Comparison of ENCODE assay signal across 20 cellular contexts in genomic region chr15:65847977-65848376, GRCh38. TPM values are rescaled to one million over a fixed set of nuclear protein-coding genes. Genes with fewer than 3 reads are reported as not detected.
DNase-seq lines count a peak whose midpoint lies in the region; ATAC-seq, FAIRE-seq and TF ChIP-seq lines count a peak whose summit lies in the region.
"Had no signal": no experiment of that assay in that cellular context is flagged by ENCODE, and none has a peak within 500 bp of the region (broad histone marks: within the 10 kb centered on the region; RNA-seq: fewer than 3 reads in every experiment).

No MANE protein-coding gene starts in this region.

- H3K9me3 Mint-ChIP-seq in endodermal cell = peaks cover 9% of the 10 kb centered on the region
- no peaks in the 10 kb centered on the region for H3K9me3 Mint-ChIP-seq in activated T-helper 1 cell treated with anti-CD3 and anti-CD28 coated beads, Interleukin-12 subunit alpha, Interleukin-12 subunit beta, Interleukin-2, Interleukin-4 antibody, amounts not matched to agents 30 ng/mL and 10 ng/mL and 1 ng/mL, durations not matched to agents 14 hours and 24 hours and 36 hours
- H3K9me3 Mint-ChIP-seq: CD4-positive, alpha-beta memory T cell had no signal

- no peak for TF ChIP-seq RAD21 in A549 (conservative IDR thresholded peaks at IDR 0.05 in 1 of 2, IDR thresholded peaks at IDR 0.05 in 1 of 2)

- TF ChIP-seq POLR2A in A549 (IDR thresholded peaks at IDR 0.05; ENCODE audit: low read length) = no peak

- no peaks in the 10 kb centered on the region for H3K4me1 Mint-ChIP-seq in endodermal cell
- no peaks in the 10 kb centered on the region for H3K4me1 Mint-ChIP-seq in activated T-helper 1 cell treated with anti-CD3 and anti-CD28 coated beads, Interleukin-12 subunit alpha, Interleukin-12 subunit beta, Interleukin-2, Interleukin-4 antibody, amounts not matched to agents 30 ng/mL and 10 ng/mL and 1 ng/mL, durations not matched to agents 14 hours and 24 hours and 36 hours (ENCODE audit: low read depth)

- CTCF ChIA-PET in A549 (lab: Yijun Ruan, JAX) = interaction anchor here (0.7 to 3.2 kb wide), 5 partner anchors 9 to 252 kb away, joined by 3 to 33 read pairs (median 6); partner anchors contain the start of gene RAB11A

- ATAC-seq in A549 = no peak
- ATAC-seq in mucosa of descending colon = peak; percentile 77
- ATAC-seq in HG03565 (IDR thresholded peaks at IDR 0.05; ENCODE audit: unreplicated experiment) = no peak
- ATAC-seq: GM12878 had no signal

- H3K27ac Mint-ChIP-seq in endodermal cell = no peak overlapping the region
- H3K27ac Mint-ChIP-seq in activated T-helper 1 cell treated with anti-CD3 and anti-CD28 coated beads, Interleukin-12 subunit alpha, Interleukin-12 subunit beta, Interleukin-2, Interleukin-4 antibody, amounts not matched to agents 30 ng/mL and 10 ng/mL and 1 ng/mL, durations not matched to agents 14 hours and 24 hours and 36 hours = no peak overlapping the region

- H3K4me3 ChIP-seq in A549 = no peak overlapping the region
- no peak overlapping the region for H3K4me3 ChIP-seq in endodermal cell (ENCODE audit: low read length)
- no peak overlapping the region for H3K4me3 ChIP-seq in mucosa of descending colon
- H3K4me3 ChIP-seq: GM12878, GM23248 had no signal

- H3K4me3 Mint-ChIP-seq in endodermal cell = no peak overlapping the region
- no peak overlapping the region for H3K4me3 Mint-ChIP-seq in activated T-helper 1 cell treated with anti-CD3 and anti-CD28 coated beads, Interleukin-12 subunit alpha, Interleukin-12 subunit beta, Interleukin-2, Interleukin-4 antibody, amounts not matched to agents 30 ng/mL and 10 ng/mL and 1 ng/mL, durations not matched to agents 14 hours and 24 hours and 36 hours
- H3K4me3 Mint-ChIP-seq: CD4-positive, alpha-beta memory T cell had no signal

- TF ChIP-seq CTCF in A549 (IDR thresholded peaks at IDR 0.05) (no peak), endodermal cell (conservative IDR thresholded peaks at IDR 0.05) (no peak), mucosa of descending colon (IDR thresholded peaks at IDR 0.05) (no peak)

- FAIRE-seq in A549 (lab: Jason Lieb, UNC) = peak; percentile 23
- FAIRE-seq: GM12878, GM19239, H1 had no signal

- peaks cover 2% of the 10 kb centered on the region for H3K36me3 Mint-ChIP-seq in endodermal cell (ENCODE audit: low read depth)
- no peaks in the 10 kb centered on the region for H3K36me3 Mint-ChIP-seq in activated T-helper 1 cell treated with anti-CD3 and anti-CD28 coated beads, Interleukin-12 subunit alpha, Interleukin-12 subunit beta, Interleukin-2, Interleukin-4 antibody, amounts not matched to agents 30 ng/mL and 10 ng/mL and 1 ng/mL, durations not matched to agents 14 hours and 24 hours and 36 hours (ENCODE audit: low read depth)
- H3K36me3 Mint-ChIP-seq: CD4-positive, alpha-beta memory T cell had no signal

- TF ChIP-seq EP300 in A549 (IDR thresholded peaks at IDR 0.05) = no peak

- POLR2A ChIA-PET in A549 (lab: Yijun Ruan, JAX) = no interaction called here

- DNase-seq in A549 (ENCODE audit: low read depth in 1 of 2, low spot score in 1 of 2) (no peak), endodermal cell (no peak), mucosa of descending colon (no peak)
- DNase-seq in stimulated activated CD4-positive, alpha-beta T cell treated with anti-CD3 and anti-CD28 coated beads, Interleukin-2, amount 100 ng/mL, for 48 hours = no peak
- DNase-seq in activated T-helper 1 cell treated with anti-CD3 and anti-CD28 coated beads, Interleukin-12 subunit alpha, Interleukin-12 subunit beta, Interleukin-2, Interleukin-4 antibody, amounts not matched to agents 30 ng/mL and 10 ng/mL and 1 ng/mL, durations not matched to agents 14 hours and 24 hours and 36 hours (ENCODE audit: low spot score) = no peak
- DNase-seq: 8988T; C1 segment of cervical spinal cord; Calu3; CD4-positive, alpha-beta memory T cell; COR-L47; DMS79; EL; GDM1; GM23248; H7; HCEC 1CT had no signal

- intact Hi-C loops in mucosa of descending colon (cut with DNase I, micrococcal nuclease) = no loop called here
- intact Hi-C loops in activated T-helper 1 cell treated with anti-CD3 and anti-CD28 coated beads, Interleukin-12 subunit alpha, Interleukin-12 subunit beta, Interleukin-2, Interleukin-4 antibody, amounts not matched to agents 30 ng/mL and 10 ng/mL and 1 ng/mL, durations not matched to agents 14 hours and 24 hours and 36 hours (cut with micrococcal nuclease) = no loop called here

- H3K4me1 ChIP-seq in A549 = no peaks in the 10 kb centered on the region
- no peaks in the 10 kb centered on the region for H3K4me1 ChIP-seq in endodermal cell (ENCODE audit: control insufficient read depth, insufficient read depth, low read length)
- no peaks in the 10 kb centered on the region for H3K4me1 ChIP-seq in mucosa of descending colon (ENCODE audit: low read depth)

- no peak overlapping the region for H3K4me2 ChIP-seq in A549

- H3K27me3 Mint-ChIP-seq in endodermal cell (ENCODE audit: insufficient read depth) = no peaks in the 10 kb centered on the region
- peaks cover 1% of the 10 kb centered on the region for H3K27me3 Mint-ChIP-seq in activated T-helper 1 cell treated with anti-CD3 and anti-CD28 coated beads, Interleukin-12 subunit alpha, Interleukin-12 subunit beta, Interleukin-2, Interleukin-4 antibody, amounts not matched to agents 30 ng/mL and 10 ng/mL and 1 ng/mL, durations not matched to agents 14 hours and 24 hours and 36 hours (ENCODE audit: insufficient read depth)

- no peaks in the 10 kb centered on the region for H3K9me3 ChIP-seq in A549
- H3K9me3 ChIP-seq in endodermal cell (ENCODE audit: control insufficient read depth, low read length) = no peaks in the 10 kb centered on the region
- H3K9me3 ChIP-seq in mucosa of descending colon = no peaks in the 10 kb centered on the region

- H3K36me3 ChIP-seq in endodermal cell (ENCODE audit: control insufficient read depth, insufficient read depth, low read length) = no peaks in the 10 kb centered on the region
- no peaks in the 10 kb centered on the region for H3K36me3 ChIP-seq in mucosa of descending colon (ENCODE audit: low read depth)

- no peak overlapping the region for H3K27ac ChIP-seq in A549
- no peak overlapping the region for H3K27ac ChIP-seq in endodermal cell (ENCODE audit: low read depth, low read length)
- H3K27ac ChIP-seq: GM23248 had no signal

- no peaks in the 10 kb centered on the region for H3K27me3 ChIP-seq in endodermal cell (ENCODE audit: control insufficient read depth, insufficient read depth, low read length, poor library complexity, severe bottlenecking)

- peak overlapping the region; percentile 3 for H3K9ac ChIP-seq in endodermal cell (ENCODE audit: extremely low read depth, low read length, poor library complexity, severe bottlenecking)
- H3K9ac ChIP-seq: GM23248 had no signal

TF ChIP-seq in A549, 52 proteins besides CTCF, POLR2A, EP300 and RAD21:
- TF ChIP-seq HEYL (CRISPR knock-in tag; IDR thresholded peaks at IDR 0.05) (no peak), CBX2 (IDR thresholded peaks at IDR 0.05; ENCODE audit: borderline replicate concordance, low read depth) (no peak), BCL3 (IDR thresholded peaks at IDR 0.05) (no peak), NR3C1 (IDR thresholded peaks at IDR 0.05) (no peak), FOSL2 (IDR thresholded peaks at IDR 0.05) (no peak), FOSL2 (CRISPR knock-in tag; IDR thresholded peaks at IDR 0.05) (no peak)

RNA-seq across cellular contexts. Expression of gene RAB11A, which starts 21.3 kb away (rescaled TPM):
- 527 and 551 TPM in 2 replicates for polyA plus RNA-seq in A549 (2011; rRNA removed)
- 261 and 300 TPM in 2 replicates for polyA plus RNA-seq in A549 (2012; cell fraction: cytosol; rRNA removed)
- 125 and 150 TPM in 2 replicates for polyA plus RNA-seq in A549 (2012; cell fraction: nucleus; rRNA removed)
- polyA plus RNA-seq in A549 (2017; fragmentation: RNase III; extraction: RNeasy Plus Mini Kit Qiagen cat#74134 plus additional on column Dnase treatment) = 306 to 335 TPM (median 316 TPM) in 3 replicates
- 84.0 and 108 TPM in 2 replicates for polyA minus RNA-seq in A549 (2011; rRNA and poly(A)+ RNA removed)
- 100 to 1,000 TPM; 233 to 295 TPM for total RNA-seq in endodermal cell
- polyA plus RNA-seq in endodermal cell (2013, experiment 1 of 2) = 249 TPM
- 228 TPM for polyA plus RNA-seq in endodermal cell (2013, experiment 2 of 2)
- 100 to 1,000 TPM; 214 to 330 (median 320) TPM for total RNA-seq in mucosa of descending colon
- 161 and 171 TPM in 2 replicates for total RNA-seq in activated T-helper 1 cell treated with anti-CD3 and anti-CD28 coated beads, Interleukin-12 subunit alpha, Interleukin-12 subunit beta, Interleukin-2, Interleukin-4 antibody, amounts not matched to agents 30 ng/mL and 10 ng/mL and 1 ng/mL, durations not matched to agents 14 hours and 24 hours and 36 hours

RNA-seq across cellular contexts. Expression of gene DENND4A, which starts 55.9 kb away (rescaled TPM):
- polyA plus RNA-seq in A549 (2011; rRNA removed) = 16.8 and 18.7 TPM in 2 replicates
- 1.7 and 2.2 TPM in 2 replicates for polyA plus RNA-seq in A549 (2012; cell fraction: cytosol; rRNA removed)
- 1.7 and 2.3 TPM in 2 replicates for polyA plus RNA-seq in A549 (2012; cell fraction: nucleus; rRNA removed)
- polyA plus RNA-seq in A549 (2017; fragmentation: RNase III; extraction: RNeasy Plus Mini Kit Qiagen cat#74134 plus additional on column Dnase treatment) = 5.6 to 6.0 TPM (median 6.0 TPM) in 3 replicates
- polyA minus RNA-seq in A549 (2011; rRNA and poly(A)+ RNA removed) = 26.0 and 29.0 TPM in 2 replicates
- 1 to 10 TPM; 7.3 to 9.8 TPM for total RNA-seq in endodermal cell
- 8.3 TPM for polyA plus RNA-seq in endodermal cell (2013, experiment 1 of 2)
- 7.9 TPM for polyA plus RNA-seq in endodermal cell (2013, experiment 2 of 2)
- 10 to 100 TPM; 20.3 to 34.7 (median 20.7) TPM for total RNA-seq in mucosa of descending colon
- total RNA-seq in activated T-helper 1 cell treated with anti-CD3 and anti-CD28 coated beads, Interleukin-12 subunit alpha, Interleukin-12 subunit beta, Interleukin-2, Interleukin-4 antibody, amounts not matched to agents 30 ng/mL and 10 ng/mL and 1 ng/mL, durations not matched to agents 14 hours and 24 hours and 36 hours = 50.8 and 59.0 TPM in 2 replicates
